ENCODE assay signal across 9 cellular contexts in genomic region chr11:14904745-14905103, GRCh38. TPM values are rescaled to one million over a fixed set of nuclear protein-coding genes. Genes with fewer than 3 reads are reported as not detected.
DNase-seq lines count a peak whose midpoint lies in the region; ATAC-seq and TF ChIP-seq lines count a peak whose summit lies in the region.
"Had no signal": no experiment of that assay in that cellular context is flagged by ENCODE, and none has a peak within 500 bp of the region (broad histone marks: within the 10 kb centered on the region; RNA-seq: fewer than 3 reads in every experiment).

No MANE protein-coding gene starts in this region.

- H3K27me3 ChIP-seq in heart left ventricle = no peaks in the 10 kb centered on the region

- peak overlapping the region; percentile 92 for H3K4me3 Mint-ChIP-seq in activated naive CD8-positive, alpha-beta T cell
- no peak overlapping the region for H3K4me3 Mint-ChIP-seq in type B pancreatic cell

- TF ChIP-seq POLR2A in heart left ventricle (IDR thresholded peaks at IDR 0.05) = no peak

- H3K9me3 ChIP-seq in heart left ventricle = no peaks in the 10 kb centered on the region

- peaks cover 0 to 24% (median 8%) of the 10 kb centered on the region in 12 donors for H3K4me1 ChIP-seq in heart left ventricle

- TF ChIP-seq CTCF in GM12872 (IDR thresholded peaks at IDR 0.05; ENCODE audit: insufficient read depth, low read depth, low read length) = peak; percentile 90
- peak; percentile 87 to 98 (median 93) for TF ChIP-seq CTCF in heart left ventricle (IDR thresholded peaks at IDR 0.05)
- TF ChIP-seq CTCF in type B pancreatic cell (conservative IDR thresholded peaks at IDR 0.05) = peak; percentile 62

- H3K9me3 Mint-ChIP-seq in activated naive CD8-positive, alpha-beta T cell (ENCODE audit: low read depth) = no peaks in the 10 kb centered on the region
- H3K9me3 Mint-ChIP-seq in type B pancreatic cell = no peaks in the 10 kb centered on the region

- peak; percentile 32 for ATAC-seq in HG02870 (IDR thresholded peaks at IDR 0.05; ENCODE audit: unreplicated experiment)
- ATAC-seq in heart left ventricle = peak; percentile 67 to 87 (median 83)

- DNase-seq in SHP77 (lab: John Stamatoyannopoulos, UW) (peak; percentile 19 to 49), heart left ventricle (peak; percentile 82 to 94 (median 86)), posterior vena cava (ENCODE audit: low spot score) (peak; percentile 96), type B pancreatic cell (ENCODE audit: extremely low spot score, unreplicated experiment) (no peak), DMS79 (lab: John Stamatoyannopoulos, UW) (no peak)

- no peaks in the 10 kb centered on the region for H3K36me3 Mint-ChIP-seq in activated naive CD8-positive, alpha-beta T cell
- H3K36me3 Mint-ChIP-seq in type B pancreatic cell = no peaks in the 10 kb centered on the region

- H3K27ac ChIP-seq in heart left ventricle = peak overlapping the region in 6 of 12 donors; percentile 4 to 52 (median 14)
- H3K27ac ChIP-seq: epithelial cell of prostate had no signal

- 6 to 8% (median 7%) methylated on average over 12 to 26 of the region's 26 CpGs for WGBS in heart left ventricle, 4 donors

- H3K4me3 ChIP-seq in heart left ventricle = peak overlapping the region; percentile 6 to 66 (median 60)

- H3K36me3 ChIP-seq in heart left ventricle = no peaks in the 10 kb centered on the region

- H3K4me1 Mint-ChIP-seq in activated naive CD8-positive, alpha-beta T cell (ENCODE audit: low read depth) = peaks cover 39% of the 10 kb centered on the region
- H3K4me1 Mint-ChIP-seq in type B pancreatic cell (ENCODE audit: unreplicated experiment) = peaks cover 3% of the 10 kb centered on the region

- H3K27ac Mint-ChIP-seq in activated naive CD8-positive, alpha-beta T cell = peak overlapping the region; percentile 83
- H3K27ac Mint-ChIP-seq in type B pancreatic cell = no peak overlapping the region

- no peaks in the 10 kb centered on the region for H3K27me3 Mint-ChIP-seq in activated naive CD8-positive, alpha-beta T cell
- H3K27me3 Mint-ChIP-seq in type B pancreatic cell = no peaks in the 10 kb centered on the region

- intact Hi-C loops in heart left ventricle (cut with DNase I) (loop anchor here (1.0 to 10.0 kb wide), 12 partner anchors 110 to 600 kb away; partner anchors contain the start of genes PDE3B (in 3 of the 10) and PSMA1 (in 1 of the 10)), posterior vena cava (cut with DNase I) (no loop called here)

RNA-seq across cellular contexts. Expression of gene CYP2R1, which starts 12.7 kb away (rescaled TPM):
- total RNA-seq in heart left ventricle (10 to 100 TPM in 2 of 9 donors, 1 to 10 TPM in 7; 4.4 to 12.3 (median 7.5) TPM), posterior vena cava (10 to 100 TPM in 1 of 2 donors, 1 to 10 TPM in 1; 9.2 to 14.8 TPM), type B pancreatic cell (ENCODE audit: low replicate concordance) (12.1 and 12.4 TPM in 2 replicates)
- polyA plus RNA-seq in heart left ventricle = 10 to 100 TPM; 12.3 to 13.7 TPM

Comparison
In these comparisons a context has a peak if more than half of its experiments do, and no peak if none do; other contexts are left out.
1. DNase-seq: peak in SHP77 (2 of 2), heart left ventricle (5 of 5) and posterior vena cava (single experiment); none in type B pancreatic cell (single experiment) and DMS79 (single experiment).
2. intact Hi-C loops: an anchor here in heart left ventricle (1.0 to 10.0 kb wide); none called in posterior vena cava.
3. Peak in every context shown above with its lines, with median percentiles within 50 percentile points of each other: CTCF ChIP-seq.